In the genomic region with DNA sequence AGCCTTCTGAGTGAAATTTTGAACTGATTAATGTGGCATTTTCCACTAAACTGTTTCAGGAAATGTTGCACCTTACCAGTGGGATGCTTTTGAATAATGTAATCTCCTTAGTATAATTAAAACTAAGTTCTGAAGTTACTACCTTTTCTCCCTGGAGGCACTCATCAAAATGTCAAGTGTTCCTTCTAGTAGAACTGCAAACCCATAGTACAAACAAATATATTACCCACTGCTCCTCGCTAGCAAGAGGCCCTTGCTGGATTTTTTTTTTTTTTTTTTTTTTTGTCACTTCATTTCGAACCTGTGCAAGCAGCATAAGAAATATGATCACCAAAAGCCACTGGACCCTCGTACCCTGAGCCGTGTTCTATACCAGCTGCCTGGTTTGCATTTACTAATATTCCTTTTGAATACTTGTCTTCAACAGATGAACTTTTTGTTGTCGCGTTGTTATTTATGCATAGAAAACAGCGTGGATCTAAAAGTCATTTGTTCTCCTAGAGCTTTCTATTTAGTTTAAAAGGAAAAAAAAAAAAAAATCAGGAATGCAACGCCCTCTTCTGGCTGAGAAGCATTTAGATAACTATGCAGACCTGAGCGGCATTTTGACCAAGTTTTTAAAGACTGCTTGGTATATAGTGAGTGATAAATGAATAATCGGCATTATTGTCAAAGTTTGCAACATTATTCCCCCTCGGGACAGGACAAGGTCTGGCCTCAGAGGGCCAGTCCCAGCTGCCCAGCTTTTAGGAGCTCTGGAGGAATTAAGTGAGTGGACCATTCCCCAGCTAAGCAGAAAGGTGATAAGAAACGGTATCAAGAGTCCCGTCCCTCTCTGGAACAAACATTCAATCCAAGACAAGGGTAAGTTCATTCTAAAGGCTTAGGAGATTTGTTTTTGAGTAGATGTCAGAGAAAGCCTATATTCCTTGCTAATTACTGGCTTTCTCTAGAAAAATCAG, we compare ENCODE assay signal across 8 cellular contexts.
DNase-seq lines count a peak whose midpoint lies in the region; ATAC-seq and TF ChIP-seq lines count a peak whose summit lies in the region.

No MANE protein-coding gene starts in this region.

- H3K36me3 Mint-ChIP-seq in GM23338 (ENCODE audit: low read depth): no peaks in the 10 kb centered on the region

- no peaks in the 10 kb centered on the region for H3K36me3 ChIP-seq in GM23338 (ENCODE audit: insufficient read depth)
- H3K36me3 ChIP-seq in SU-DHL-6 (ENCODE audit: low read length): no peaks in the 10 kb centered on the region
- no peaks in the 10 kb centered on the region for H3K36me3 ChIP-seq in vagina

- H3K4me3 Mint-ChIP-seq in GM23338: no peak overlapping the region

- H3K9me2 ChIP-seq in GM23338 (ENCODE audit: insufficient read depth) (no peaks in the 10 kb centered on the region), SU-DHL-6 (replicated peaks; ENCODE audit: insufficient read depth, low read length) (no peaks in the 10 kb centered on the region)

- H3K4me2 ChIP-seq in GM23338: no peak overlapping the region
- no peak overlapping the region for H3K4me2 ChIP-seq in SU-DHL-6 (ENCODE audit: low read depth, low read length, poor library complexity, severe bottlenecking)

- TF ChIP-seq POLR2A in vagina (IDR thresholded peaks at IDR 0.05): no peak

- H3K9me3 ChIP-seq in SU-DHL-6 (ENCODE audit: insufficient read depth, low read length) (no peaks in the 10 kb centered on the region), vagina (no peaks in the 10 kb centered on the region)

- H3K4me3 ChIP-seq in GM23338 (no peak overlapping the region), SU-DHL-6 (ENCODE audit: insufficient read depth, low read length, poor library complexity, severe bottlenecking) (no peak overlapping the region), vagina (no peak overlapping the region)

- intact Hi-C loops in vagina (cut with DNase I): no loop called here

- peak; percentile 72 for ATAC-seq in GM23338

- H3K27me3 ChIP-seq in GM23338 (ENCODE audit: insufficient read depth) (no peaks in the 10 kb centered on the region), SU-DHL-6 (ENCODE audit: low read length) (no peaks in the 10 kb centered on the region), vagina (no peaks in the 10 kb centered on the region)

- DNase-seq in AG08395 (ENCODE audit: low spot score) (peak; percentile 7), GM23338 (ENCODE audit: low spot score) (peak; percentile 70), inferior parietal cortex (ENCODE audit: extremely low spot score) (peak; percentile 79), NCI-H2196 treated with DMSO at 0.1 percent for 48 hours (lab: John Stamatoyannopoulos, UW; ENCODE audit: unreplicated experiment) (no peak), SIG-M5 treated with dmso at 0.1 percent for 504 hours (lab: John Stamatoyannopoulos, UW; ENCODE audit: unreplicated experiment) (no peak), vagina (ENCODE audit: extremely low spot score in 2 of 2) (no peak)
- DNase-seq in stimulated activated CD4-positive, alpha-beta T cell treated with anti-CD3 and anti-CD28 coated beads, Interleukin-4, amount 100 ng/mL, for 24 hours: no peak

- H3K4me1 ChIP-seq in GM23338 (ENCODE audit: insufficient read depth) (peaks cover 33% of the 10 kb centered on the region), vagina (no peaks in the 10 kb centered on the region)

- peak; percentile 62 to 88 for TF ChIP-seq CTCF in GM23338 (conservative IDR thresholded peaks at IDR 0.05; ENCODE audit: low read depth in 2 of 2)
- peak; percentile 33 for TF ChIP-seq CTCF in SU-DHL-6 (IDR thresholded peaks at IDR 0.05; ENCODE audit: insufficient read depth, low read length, poor library complexity, severe bottlenecking)
- no peak for TF ChIP-seq CTCF in vagina (IDR thresholded peaks at IDR 0.05)

- H3K79me2 ChIP-seq in GM23338 (replicated peaks; ENCODE audit: insufficient read depth) (no peaks in the 10 kb centered on the region), SU-DHL-6 (ENCODE audit: insufficient read depth, low read length) (no peaks in the 10 kb centered on the region)

- H3F3A ChIP-seq in GM23338 (replicated peaks; ENCODE audit: low read depth) (no peaks in the 10 kb centered on the region), SU-DHL-6 (ENCODE audit: insufficient read depth) (no peaks in the 10 kb centered on the region)

- H3K9ac ChIP-seq in SU-DHL-6 (ENCODE audit: low read length): no peak overlapping the region

- H3K27me3 Mint-ChIP-seq in GM23338 (ENCODE audit: insufficient read depth, low read depth, poor library complexity): no peaks in the 10 kb centered on the region

- H3K27ac ChIP-seq in GM23338 (ENCODE audit: low read depth) (no peak overlapping the region), SU-DHL-6 (ENCODE audit: low read depth, low read length) (no peak overlapping the region), vagina (no peak overlapping the region)

- H4K20me1 ChIP-seq in GM23338 (replicated peaks; ENCODE audit: insufficient read depth): no peaks in the 10 kb centered on the region
- no peaks in the 10 kb centered on the region for H4K20me1 ChIP-seq in SU-DHL-6 (ENCODE audit: low read depth, low read length)

- peak overlapping the region; percentile 95 for H2AFZ ChIP-seq in GM23338
- no peak overlapping the region for H2AFZ ChIP-seq in SU-DHL-6 (ENCODE audit: low read depth, low read length, severe bottlenecking)

- H3K4me1 Mint-ChIP-seq in GM23338: peaks cover 38% of the 10 kb centered on the region

- peaks cover 7% of the 10 kb centered on the region; the same call in 2 of the 3 replicates for H3K9me3 Mint-ChIP-seq in GM23338

- no peak overlapping the region for H3K27ac Mint-ChIP-seq in GM23338

TF ChIP-seq in GM23338, 12 proteins besides CTCF, POLR2A, EP300 and RAD21:
- no peak for TF ChIP-seq EZH2phosphoT487 (IDR thresholded peaks at IDR 0.05; ENCODE audit: unreplicated experiment)

Comparison
In these comparisons a context has a peak if more than half of its experiments do, and no peak if none do; other contexts are left out.
1. DNase-seq: peak in AG08395 (single experiment), GM23338 (single experiment) and inferior parietal cortex (single experiment); none in NCI-H2196 treated with DMSO at 0.1 percent for 48 hours (single experiment), SIG-M5 treated with dmso at 0.1 percent for 504 hours (single experiment), vagina (0 of 2) and stimulated activated CD4-positive, alpha-beta T cell treated with anti-CD3 and anti-CD28 coated beads, Interleukin-4, amount 100 ng/mL, for 24 hours (single experiment).
2. CTCF ChIP-seq: peak in GM23338 (2 of 2) and SU-DHL-6 (single experiment); none in vagina (0 of 3).